Comparison of ENCODE assay signal across 8 cellular contexts in the genomic region with DNA sequence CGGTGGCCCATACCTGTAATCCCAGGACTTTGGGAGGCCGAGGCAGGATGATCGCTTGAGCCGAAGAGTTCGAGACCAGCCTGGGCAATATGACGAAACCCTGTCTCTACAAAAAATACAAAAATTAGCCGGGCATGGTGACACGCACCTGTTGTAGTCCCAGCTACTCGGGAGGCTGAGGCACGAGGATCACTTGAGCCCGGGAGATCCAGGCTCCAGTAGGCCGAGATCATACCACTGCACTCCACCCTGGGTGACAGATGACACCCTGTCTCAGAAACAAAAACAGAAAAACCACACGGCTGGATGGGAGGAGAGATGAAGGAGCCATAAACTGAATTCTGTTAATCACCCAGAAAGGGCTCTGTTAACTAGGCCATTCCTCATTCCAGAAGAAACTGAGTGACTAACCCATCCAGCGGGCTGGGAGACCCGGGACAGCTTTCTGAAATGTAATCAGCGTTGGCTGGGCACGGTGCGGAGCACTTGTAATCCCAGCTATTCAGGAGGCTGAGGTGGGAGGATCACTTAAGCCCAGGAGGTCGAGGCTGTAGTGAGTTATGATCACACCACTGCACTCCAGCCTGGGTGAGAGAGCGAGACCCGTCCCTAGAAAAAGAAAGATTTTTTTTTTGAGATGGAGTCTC. TPM values are rescaled to one million over a fixed set of nuclear protein-coding genes. Genes with fewer than 3 reads are reported as not detected.
DNase-seq lines count a peak whose midpoint lies in the region; ATAC-seq and TF ChIP-seq lines count a peak whose summit lies in the region.

No MANE protein-coding gene starts in this region.

- peaks cover 11% of the 10 kb centered on the region for H3K4me1 Mint-ChIP-seq in T-helper 1 cell treated with Interleukin-12 subunit alpha and Interleukin-12 subunit beta and Interleukin-4 antibody, amounts not matched to agents 30 μg/mL and 1 μg/mL, for 36 hours (ENCODE audit: low read depth)
- H3K4me1 Mint-ChIP-seq in activated naive CD8-positive, alpha-beta T cell treated with anti-CD3 and anti-CD28 coated beads for 36 hours: peaks cover 14% of the 10 kb centered on the region

- H3K27me3 ChIP-seq in suprapubic skin: no peaks in the 10 kb centered on the region

- H3K27me3 Mint-ChIP-seq in T-helper 1 cell treated with Interleukin-12 subunit alpha and Interleukin-12 subunit beta and Interleukin-4 antibody, amounts not matched to agents 30 μg/mL and 1 μg/mL, for 36 hours (ENCODE audit: low read depth): peaks cover 5% of the 10 kb centered on the region
- no peaks in the 10 kb centered on the region for H3K27me3 Mint-ChIP-seq in activated naive CD8-positive, alpha-beta T cell treated with anti-CD3 and anti-CD28 coated beads for 36 hours

- H3K9me3 ChIP-seq in suprapubic skin: no peaks in the 10 kb centered on the region

- TF ChIP-seq POLR2A in suprapubic skin (IDR thresholded peaks at IDR 0.05): no peak

- DNase-seq in T-helper 1 cell: no peak
- no peak for DNase-seq in activated naive CD8-positive, alpha-beta T cell treated with anti-CD3 and anti-CD28 coated beads for 36 hours
- DNase-seq in left colon: no peak
- no peak for DNase-seq in suprapubic skin (ENCODE audit: low spot score in 2 of 2)
- DNase-seq in GM20000 (ENCODE audit: low spot score): no peak

- ATAC-seq in left colon (peak; percentile 10), HG03565 (IDR thresholded peaks at IDR 0.05; ENCODE audit: unreplicated experiment) (no peak), GM19452 (IDR thresholded peaks at IDR 0.05; ENCODE audit: unreplicated experiment) (no peak)

- intact Hi-C loops in left colon (cut with DNase I, micrococcal nuclease): no loop called here

- no peak overlapping the region for H3K27ac Mint-ChIP-seq in T-helper 1 cell treated with Interleukin-12 subunit alpha and Interleukin-12 subunit beta and Interleukin-4 antibody, amounts not matched to agents 30 μg/mL and 1 μg/mL, for 36 hours
- H3K27ac Mint-ChIP-seq in activated naive CD8-positive, alpha-beta T cell treated with anti-CD3 and anti-CD28 coated beads for 36 hours: peak overlapping the region; percentile 60

- no peaks in the 10 kb centered on the region for H3K9me3 Mint-ChIP-seq in T-helper 1 cell treated with Interleukin-12 subunit alpha and Interleukin-12 subunit beta and Interleukin-4 antibody, amounts not matched to agents 30 μg/mL and 1 μg/mL, for 36 hours
- H3K9me3 Mint-ChIP-seq in activated naive CD8-positive, alpha-beta T cell treated with anti-CD3 and anti-CD28 coated beads for 36 hours: no peaks in the 10 kb centered on the region

- no peak for TF ChIP-seq CTCF in suprapubic skin (IDR thresholded peaks at IDR 0.05)
- no peak for TF ChIP-seq CTCF in GM20000 (IDR thresholded peaks at IDR 0.05; ENCODE audit: extremely low read depth, missing control alignments)

- no peak for TF ChIP-seq EP300 in suprapubic skin (IDR thresholded peaks at IDR 0.05)

- peak overlapping the region; percentile 73 for H3K4me3 Mint-ChIP-seq in T-helper 1 cell treated with Interleukin-12 subunit alpha and Interleukin-12 subunit beta and Interleukin-4 antibody, amounts not matched to agents 30 μg/mL and 1 μg/mL, for 36 hours
- peak overlapping the region; percentile 87 for H3K4me3 Mint-ChIP-seq in activated naive CD8-positive, alpha-beta T cell treated with anti-CD3 and anti-CD28 coated beads for 36 hours

- peaks cover 6% of the 10 kb centered on the region for H3K36me3 ChIP-seq in suprapubic skin

- H3K4me3 ChIP-seq in suprapubic skin: peak overlapping the region; percentile 95

- peaks cover 3% of the 10 kb centered on the region for H3K36me3 Mint-ChIP-seq in T-helper 1 cell treated with Interleukin-12 subunit alpha and Interleukin-12 subunit beta and Interleukin-4 antibody, amounts not matched to agents 30 μg/mL and 1 μg/mL, for 36 hours (ENCODE audit: low read depth)
- H3K36me3 Mint-ChIP-seq in activated naive CD8-positive, alpha-beta T cell treated with anti-CD3 and anti-CD28 coated beads for 36 hours: peaks cover 7% of the 10 kb centered on the region

- H3K4me1 ChIP-seq in suprapubic skin: peaks cover 19% of the 10 kb centered on the region

- 50% methylated on average over 21 of the region's 21 CpGs for WGBS in suprapubic skin

- no peak overlapping the region for H3K27ac ChIP-seq in suprapubic skin

RNA-seq across cellular contexts. Expression of a gene that starts 0.6 kb away (rescaled TPM):
- total RNA-seq in activated naive CD8-positive, alpha-beta T cell treated with anti-CD3 and anti-CD28 coated beads for 36 hours: 10 to 100 TPM; 52.8 to 56.7 TPM
- total RNA-seq in left colon (10 to 100 TPM; 16.0 to 18.8 TPM), suprapubic skin (10 to 100 TPM; 21.6 to 41.2 (median 30.7) TPM)

RNA-seq across cellular contexts. Expression of a gene that starts 1.0 kb away (rescaled TPM):
- total RNA-seq in activated naive CD8-positive, alpha-beta T cell treated with anti-CD3 and anti-CD28 coated beads for 36 hours: under 1 TPM; 0.19 to 0.30 TPM
- total RNA-seq in left colon (not detected), suprapubic skin (under 1 TPM in 1 of 4 donors, not detected in 3; 0.30 TPM)

RNA-seq across cellular contexts. Expression of a gene that starts 23.9 kb away (rescaled TPM):
- under 1 TPM; 0.48 to 0.89 TPM for total RNA-seq in activated naive CD8-positive, alpha-beta T cell treated with anti-CD3 and anti-CD28 coated beads for 36 hours
- total RNA-seq in left colon (10 to 100 TPM in 1 of 2 donors, 1 to 10 TPM in 1; 4.2 to 10.8 TPM), suprapubic skin (10 to 100 TPM; 11.7 to 14.8 (median 12.4) TPM)

RNA-seq across cellular contexts. Expression of a gene that starts 24.9 kb away (rescaled TPM):
- total RNA-seq in activated naive CD8-positive, alpha-beta T cell treated with anti-CD3 and anti-CD28 coated beads for 36 hours: 1 to 10 TPM; 1.5 to 1.8 TPM
- 10 to 100 TPM; 10.7 to 15.3 TPM for total RNA-seq in left colon
- total RNA-seq in suprapubic skin: 10 to 100 TPM in 1 of 4 donors, 1 to 10 TPM in 3; 8.5 to 18.6 (median 9.2) TPM

RNA-seq across cellular contexts. Expression of a gene that starts 28.6 kb away (rescaled TPM):
- total RNA-seq in activated naive CD8-positive, alpha-beta T cell treated with anti-CD3 and anti-CD28 coated beads for 36 hours: 10 to 100 TPM; 17.5 to 17.6 TPM
- total RNA-seq in left colon (1 to 10 TPM; 6.5 to 8.9 TPM), suprapubic skin (10 to 100 TPM; 19.6 to 27.9 (median 21.4) TPM)
